Comparison of ENCODE assay signal across 25 cellular contexts in the genomic region with DNA sequence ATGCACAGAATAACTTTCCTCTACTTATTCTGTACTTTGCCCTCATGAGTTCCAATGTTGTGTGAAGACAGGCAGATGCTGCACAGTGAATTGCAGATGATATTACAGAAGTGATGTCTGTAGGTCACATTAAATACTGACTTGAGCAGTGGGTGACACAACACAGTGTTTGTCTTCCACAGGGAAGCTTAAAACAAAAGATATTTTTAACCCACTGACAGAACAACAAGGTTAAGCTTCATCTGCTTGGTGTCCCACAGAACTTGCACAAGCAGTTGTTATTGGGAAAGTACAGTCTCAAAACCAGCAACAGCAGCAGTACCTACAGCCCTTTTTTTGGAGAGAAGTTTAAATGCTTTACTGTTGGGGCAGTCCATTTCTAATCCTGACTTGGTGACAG. TPM values are rescaled to one million over a fixed set of nuclear protein-coding genes. Genes with fewer than 3 reads are reported as not detected.
DNase-seq lines count a peak whose midpoint lies in the region; ATAC-seq, FAIRE-seq and TF ChIP-seq lines count a peak whose summit lies in the region.
"Had no signal": no experiment of that assay in that cellular context is flagged by ENCODE, and none has a peak within 500 bp of the region (broad histone marks: within the 10 kb centered on the region; RNA-seq: fewer than 3 reads in every experiment).

No MANE protein-coding gene starts in this region.

- intact Hi-C loops in activated naive CD4-positive, alpha-beta T cell treated with anti-CD3 and anti-CD28 coated beads for 36 hours (cut with micrococcal nuclease) = no loop called here
- intact Hi-C loops in left ventricle myocardium inferior (cut with micrococcal nuclease) = no loop called here

- peak overlapping the region; percentile 9 to 20 for H3K27ac Mint-ChIP-seq in activated naive CD4-positive, alpha-beta T cell treated with anti-CD3 and anti-CD28 coated beads, Interleukin-2, amount 50 U/mL, for 72 hours
- no peak overlapping the region for H3K27ac Mint-ChIP-seq in activated naive CD4-positive, alpha-beta T cell treated with anti-CD3 and anti-CD28 coated beads for 36 hours
- H3K27ac Mint-ChIP-seq in activated T-helper 17 cell treated with anti-CD3 and anti-CD28 coated beads, Interleukin-2, amount 50 U/mL, for 72 hours = peak overlapping the region; percentile 39
- H3K27ac Mint-ChIP-seq: H9, neural progenitor cell, progenitor cell of endocrine pancreas, WTC11 had no signal

- no peak overlapping the region for H3K4me3 Mint-ChIP-seq in activated naive CD4-positive, alpha-beta T cell treated with anti-CD3 and anti-CD28 coated beads for 36 hours
- H3K4me3 Mint-ChIP-seq in activated T-helper 17 cell treated with anti-CD3 and anti-CD28 coated beads, Interleukin-2, amount 50 U/mL, for 72 hours = no peak overlapping the region
- H3K4me3 Mint-ChIP-seq: H9, neural progenitor cell, WTC11 had no signal

- H3K9ac ChIP-seq in skeletal muscle tissue (ENCODE audit: low read depth in 1 of 3, low read length in 3 of 3) = no peak overlapping the region
- H3K9ac ChIP-seq: neural progenitor cell had no signal

- H3K4me1 ChIP-seq in left ventricle myocardium inferior = peaks cover 37% of the 10 kb centered on the region
- H3K4me1 ChIP-seq in skeletal muscle tissue (ENCODE audit: control insufficient read depth in 3 of 3, insufficient read depth in 3 of 3, low read length in 3 of 3) = peaks cover 0 to 10% (median 2%) of the 10 kb centered on the region in 3 donors
- H3K4me1 ChIP-seq: adrenal gland, neural progenitor cell, uterus had no signal

- no peaks in the 10 kb centered on the region for H3K27me3 Mint-ChIP-seq in activated naive CD4-positive, alpha-beta T cell treated with anti-CD3 and anti-CD28 coated beads for 36 hours (ENCODE audit: low read depth)
- H3K27me3 Mint-ChIP-seq in activated T-helper 17 cell treated with anti-CD3 and anti-CD28 coated beads, Interleukin-2, amount 50 U/mL, for 72 hours = no peaks in the 10 kb centered on the region
- H3K27me3 Mint-ChIP-seq: progenitor cell of endocrine pancreas had no signal

- H3K9me3 ChIP-seq in left ventricle myocardium inferior (replicated peaks) (no peaks in the 10 kb centered on the region), skeletal muscle tissue (ENCODE audit: control insufficient read depth in 3 of 3, low read length in 3 of 3) (no peaks in the 10 kb centered on the region)
- H3K9me3 ChIP-seq: adrenal gland, uterus had no signal

- H3K36me3 ChIP-seq in left ventricle myocardium inferior (peaks cover 18% of the 10 kb centered on the region), skeletal muscle tissue (ENCODE audit: control insufficient read depth in 3 of 3, insufficient read depth in 3 of 3, low read length in 3 of 3) (peaks cover 0 to 14% (median under 1%) of the 10 kb centered on the region in 3 donors)
- H3K36me3 ChIP-seq: uterus had no signal

- no peak for ATAC-seq in activated naive CD4-positive, alpha-beta T cell treated with anti-CD3 and anti-CD28 coated beads, Interleukin-2, amount 50 U/mL, for 72 hours
- ATAC-seq in activated T-helper 17 cell treated with anti-CD3 and anti-CD28 coated beads, Interleukin-2, amount 50 U/mL, for 72 hours (replicated peaks) = no peak
- ATAC-seq in GM21786 (IDR thresholded peaks at IDR 0.05; ENCODE audit: unreplicated experiment) = no peak
- ATAC-seq: WTC11 had no signal

- H3K4me3 ChIP-seq in left ventricle myocardium inferior (no peak overlapping the region), skeletal muscle tissue (ENCODE audit: low read length in 3 of 3) (no peak overlapping the region)
- H3K4me3 ChIP-seq: adrenal gland, dorsolateral prefrontal cortex, neural progenitor cell, skin epidermis, uterus had no signal

- H3K9me3 Mint-ChIP-seq in activated naive CD4-positive, alpha-beta T cell treated with anti-CD3 and anti-CD28 coated beads, Interleukin-2, amount 50 U/mL, for 72 hours = peaks cover 5 to 10% of the 10 kb centered on the region in 2 donors
- H3K9me3 Mint-ChIP-seq in activated naive CD4-positive, alpha-beta T cell treated with anti-CD3 and anti-CD28 coated beads for 36 hours = peaks cover 6% of the 10 kb centered on the region
- H3K9me3 Mint-ChIP-seq in activated T-helper 17 cell treated with anti-CD3 and anti-CD28 coated beads, Interleukin-2, amount 50 U/mL, for 72 hours = no peaks in the 10 kb centered on the region

- no peak for FAIRE-seq in HTR-8/SVneo (lab: Jason Lieb, UNC)

- no peak for DNase-seq in activated naive CD4-positive, alpha-beta T cell treated with anti-CD3 and anti-CD28 coated beads, Interleukin-2, amount 50 U/mL, for 72 hours (ENCODE audit: low spot score in 2 of 2)
- DNase-seq in activated naive CD4-positive, alpha-beta T cell treated with anti-CD3 and anti-CD28 coated beads for 36 hours = no peak
- DNase-seq in left ventricle myocardium inferior (no peak), NCI-H510A (lab: John Stamatoyannopoulos, UW) (no peak), HTR-8/SVneo (ENCODE audit: insufficient read length, low spot score) (no peak)
- DNase-seq: activated T-cell treated with anti-CD3 and anti-CD28 coated beads, Interleukin-2, amount 50 U/mL, for 48 hours; adrenal gland; DMS 273 treated with DMSO at 0.1 percent for 48 hours; dorsolateral prefrontal cortex; H9; hippocampal formation; NCI-H187; NCI-H774; stimulated activated CD4-positive, alpha-beta T cell treated with anti-CD3 and anti-CD28 coated beads, Interleukin-1b, Interleukin-23, amount 100 ng/mL, for 48 hours; T1000; uterus had no signal

- no peak for TF ChIP-seq CTCF in left ventricle myocardium inferior (IDR thresholded peaks at IDR 0.05; ENCODE audit: borderline replicate concordance)

- peaks cover 4 to 41% of the 10 kb centered on the region in 2 donors for H3K36me3 Mint-ChIP-seq in activated naive CD4-positive, alpha-beta T cell treated with anti-CD3 and anti-CD28 coated beads, Interleukin-2, amount 50 U/mL, for 72 hours
- peaks cover 40% of the 10 kb centered on the region for H3K36me3 Mint-ChIP-seq in activated naive CD4-positive, alpha-beta T cell treated with anti-CD3 and anti-CD28 coated beads for 36 hours (ENCODE audit: low read depth)
- peaks cover 99% of the 10 kb centered on the region for H3K36me3 Mint-ChIP-seq in activated T-helper 17 cell treated with anti-CD3 and anti-CD28 coated beads, Interleukin-2, amount 50 U/mL, for 72 hours (ENCODE audit: low read depth)

- H3K4me1 Mint-ChIP-seq in activated naive CD4-positive, alpha-beta T cell treated with anti-CD3 and anti-CD28 coated beads for 36 hours (ENCODE audit: low read depth) = peaks cover 19% of the 10 kb centered on the region
- peaks cover 7% of the 10 kb centered on the region for H3K4me1 Mint-ChIP-seq in activated T-helper 17 cell treated with anti-CD3 and anti-CD28 coated beads, Interleukin-2, amount 50 U/mL, for 72 hours
- H3K4me1 Mint-ChIP-seq: H9, neural progenitor cell, WTC11 had no signal

- H3K27ac ChIP-seq in left ventricle myocardium inferior (replicated peaks) = peak overlapping the region; percentile 56
- H3K27ac ChIP-seq in skeletal muscle tissue (ENCODE audit: low read depth, low read length) = peak overlapping the region; percentile 45
- H3K27ac ChIP-seq: adrenal gland, C4-2B, neural progenitor cell, skin epidermis, uterus had no signal

- CTCF ChIA-PET in activated naive CD4-positive, alpha-beta T cell treated with anti-CD3 and anti-CD28 coated beads for 36 hours (lab: Charles Lee) = interaction anchor here (1.2 to 2.8 kb wide), 2 partner anchors 21 to 25 kb away, joined by 3 to 10 read pairs; no protein-coding TSS in a partner anchor

- H3K27me3 ChIP-seq in left ventricle myocardium inferior (ENCODE audit: low read depth) (no peaks in the 10 kb centered on the region), skeletal muscle tissue (ENCODE audit: control insufficient read depth in 3 of 3, insufficient read depth in 3 of 3, low read length in 3 of 3) (no peaks in the 10 kb centered on the region)
- H3K27me3 ChIP-seq: adrenal gland, dorsolateral prefrontal cortex, neural progenitor cell, uterus had no signal

RNA-seq across cellular contexts. Expression of a gene that starts 10.5 kb away (rescaled TPM):
- 10 to 100 TPM in 1 of 2 donors, 1 to 10 TPM in 1; 10.0 to 11.2 TPM for total RNA-seq in activated naive CD4-positive, alpha-beta T cell treated with anti-CD3 and anti-CD28 coated beads, Interleukin-2, amount 50 U/mL, for 72 hours
- 1 to 10 TPM; 5.5 to 5.9 TPM for total RNA-seq in activated naive CD4-positive, alpha-beta T cell treated with anti-CD3 and anti-CD28 coated beads for 36 hours
- 10 to 100 TPM; 16.0 to 16.4 TPM for total RNA-seq in activated T-helper 17 cell treated with anti-CD3 and anti-CD28 coated beads, Interleukin-2, amount 50 U/mL, for 72 hours
- 0.27 TPM for total RNA-seq in left ventricle myocardium inferior
- total RNA-seq in skeletal muscle tissue = 0.52 TPM
- total RNA-seq: G401 had no signal
